Comparison of ENCODE assay signal across 10 cellular contexts in genomic region chr12:108667349-108667748, GRCh38. TPM values are rescaled to one million over a fixed set of nuclear protein-coding genes. Genes with fewer than 3 reads are reported as not detected.
A peak's percentile ranks its signal among the peaks of the same experiment; 100 is the strongest.
DNase-seq lines count a peak whose midpoint lies in the region; TF ChIP-seq lines count a peak whose summit lies in the region.
"Had no signal": no experiment of that assay in that cellular context is flagged by ENCODE, and none has a peak within 500 bp of the region (broad histone marks: within the 10 kb centered on the region; RNA-seq: fewer than 3 reads in every experiment).

No MANE protein-coding gene starts in this region.

- peak; percentile 29 for DNase-seq in EH (ENCODE audit: low read depth)
- peak; percentile 33 for DNase-seq in MM.1S
- DNase-seq in dermis blood vessel endothelial cell = peak; percentile 39
- DNase-seq in trophoblast cell = no peak
- DNase-seq in HuH-7 (ENCODE audit: low spot score) = no peak
- no peak for DNase-seq in SKM-1 (lab: John Stamatoyannopoulos, UW; ENCODE audit: unreplicated experiment)
- DNase-seq in NCI-H146 treated with DMSO at 0.1 percent for 48 hours (lab: John Stamatoyannopoulos, UW; ENCODE audit: unreplicated experiment) = no peak
- no peak for DNase-seq in NCI-H345 (lab: John Stamatoyannopoulos, UW)
- DNase-seq: aorta; CD8-positive, alpha-beta T cell had no signal

- no peak overlapping the region for H3K23ac ChIP-seq in trophoblast cell (ENCODE audit: low read length)

- H3K27ac ChIP-seq in MM.1S (ENCODE audit: low read length) = peak overlapping the region; percentile 79; the same call in 1 of the 2 replicates
- H3K27ac ChIP-seq in trophoblast cell (ENCODE audit: low read depth, low read length) = no peak overlapping the region

- no peaks in the 10 kb centered on the region for H3K9me2 ChIP-seq in MM.1S (replicated peaks; ENCODE audit: insufficient read depth, low read length)

- no peak overlapping the region for H3K18ac ChIP-seq in trophoblast cell (ENCODE audit: low read length)

- no peak overlapping the region for H2BK12ac ChIP-seq in trophoblast cell (ENCODE audit: low read length)

- H4K20me1 ChIP-seq in MM.1S (ENCODE audit: insufficient read depth, low read length) = no peaks in the 10 kb centered on the region

- no peak overlapping the region for H4K8ac ChIP-seq in trophoblast cell (ENCODE audit: low read depth, low read length)

- H3K36me3 ChIP-seq in MM.1S (replicated peaks; ENCODE audit: insufficient read depth, low read length) = no peaks in the 10 kb centered on the region
- H3K36me3 ChIP-seq in trophoblast cell (ENCODE audit: control insufficient read depth in 1 of 2, insufficient read depth in 2 of 2, low read length in 2 of 2) = peaks cover 7 to 10% of the 10 kb centered on the region in 2 experiments

- H3K79me1 ChIP-seq in trophoblast cell (ENCODE audit: low read length) = no peaks in the 10 kb centered on the region

- no peaks in the 10 kb centered on the region for H3K27me3 ChIP-seq in MM.1S (replicated peaks; ENCODE audit: insufficient read depth, low read length)
- H3K27me3 ChIP-seq in trophoblast cell (ENCODE audit: insufficient read depth, low read length) = no peaks in the 10 kb centered on the region

- H3K9me3 ChIP-seq in MM.1S (replicated peaks; ENCODE audit: insufficient read depth, low read length) = no peaks in the 10 kb centered on the region
- H3K9me3 ChIP-seq in trophoblast cell (ENCODE audit: insufficient read depth, low read depth, low read length) = no peaks in the 10 kb centered on the region

- H3K79me2 ChIP-seq in MM.1S (ENCODE audit: low read length) (peaks cover 86% of the 10 kb centered on the region), trophoblast cell (ENCODE audit: control insufficient read depth, insufficient read depth, low read length, poor library complexity) (peaks cover 8% of the 10 kb centered on the region)

- H3K4me1 ChIP-seq in MM.1S (ENCODE audit: low read length) (peaks cover 52% of the 10 kb centered on the region), trophoblast cell (ENCODE audit: control insufficient read depth in 1 of 2, insufficient read depth in 2 of 2, low read length in 2 of 2) (peaks cover 13% of the 10 kb centered on the region in 2 experiments)

- H3K4me2 ChIP-seq in MM.1S (ENCODE audit: low read depth, low read length) (peak overlapping the region; percentile 63; the same call in 1 of the 2 replicates), trophoblast cell (ENCODE audit: low read length) (no peak overlapping the region)

- no peak overlapping the region for H2BK5ac ChIP-seq in trophoblast cell (ENCODE audit: low read depth, low read length, poor library complexity)

- H2AFZ ChIP-seq in MM.1S (ENCODE audit: low read length) (no peak overlapping the region), trophoblast cell (ENCODE audit: insufficient read depth, low read length, poor library complexity) (no peak overlapping the region)

- H3F3A ChIP-seq in MM.1S (ENCODE audit: insufficient read depth, low read length) = peaks cover 50% of the 10 kb centered on the region

- peak overlapping the region; percentile 42; the same call in 1 of the 2 replicates for H3K9ac ChIP-seq in MM.1S (ENCODE audit: low read length)
- no peak overlapping the region for H3K9ac ChIP-seq in trophoblast cell (ENCODE audit: low read length)

- H3K14ac ChIP-seq in trophoblast cell (ENCODE audit: low read length) = no peak overlapping the region

- no CpG with 5 or more reads among the region's 2 CpGs for WGBS in trophoblast cell (ENCODE audit: extremely low coverage, insufficient coverage, insufficient read length)

- no peak overlapping the region for H4K12ac ChIP-seq in trophoblast cell (ENCODE audit: low read depth, low read length)

- no peak overlapping the region for H2BK120ac ChIP-seq in trophoblast cell (ENCODE audit: insufficient read depth, low read length, poor library complexity)

- no peak overlapping the region for H4K91ac ChIP-seq in trophoblast cell (ENCODE audit: low read depth, low read length)

- H3K4me3 ChIP-seq in MM.1S (ENCODE audit: low read length) (no peak overlapping the region), trophoblast cell (ENCODE audit: low read depth, low read length) (no peak overlapping the region)

- H2AK5ac ChIP-seq in trophoblast cell (ENCODE audit: low read length) = no peak overlapping the region

- no peak for TF ChIP-seq CTCF in MM.1S (IDR thresholded peaks at IDR 0.05; ENCODE audit: low read length)

- peak overlapping the region; percentile 70 for H3K4ac ChIP-seq in trophoblast cell (ENCODE audit: low read depth, low read length)

RNA-seq across cellular contexts. Expression of gene SELPLG, which starts 33.7 kb away (rescaled TPM):
- total RNA-seq in dermis blood vessel endothelial cell = 0.65 and 0.85 TPM in 2 replicates
- polyA plus RNA-seq in trophoblast cell (2013) = 3.6 and 3.7 TPM in 2 replicates

Comparison
In these comparisons a context has a peak if more than half of its experiments do, and no peak if none do; other contexts are left out.
1. DNase-seq: peak in EH (single experiment), MM.1S (single experiment) and dermis blood vessel endothelial cell (single experiment); none in trophoblast cell (0 of 2), HuH-7 (single experiment), SKM-1 (single experiment), NCI-H146 treated with DMSO at 0.1 percent for 48 hours (single experiment) and NCI-H345 (single experiment).